In genomic region chr11:80698646-80699045, GRCh38 we compare ENCODE assay signal across 15 cellular contexts.
DNase-seq lines count a peak whose midpoint lies in the region; ATAC-seq and TF ChIP-seq lines count a peak whose summit lies in the region.
"Had no signal": no experiment of that assay in that cellular context is flagged by ENCODE, and none has a peak within 500 bp of the region (broad histone marks: within the 10 kb centered on the region; RNA-seq: fewer than 3 reads in every experiment).

No MANE protein-coding gene starts in this region.

- WGBS in mesendoderm (ENCODE audit: extremely low coverage, insufficient coverage, low lambda C conversion rate), result no CpG with 5 or more reads among the region's 1 CpG

- no peaks in the 10 kb centered on the region for H3K4me1 Mint-ChIP-seq in natural killer cell

- H3K79me2 ChIP-seq in mesendoderm (ENCODE audit: control insufficient read depth, insufficient read depth, low read length), result no peaks in the 10 kb centered on the region

- H3K4me2 ChIP-seq in mesendoderm (ENCODE audit: low read length), result no peak overlapping the region
- H3K4me2 ChIP-seq: A549 had no signal

- no peak overlapping the region for H3K4me3 ChIP-seq in epithelial cell of esophagus (ENCODE audit: low read length)
- no peak overlapping the region for H3K4me3 ChIP-seq in mesendoderm (ENCODE audit: low read length)
- H3K4me3 ChIP-seq: A549, K562 had no signal

- H4K8ac ChIP-seq in mesendoderm (ENCODE audit: low read depth, low read length), result no peak overlapping the region

- no peaks in the 10 kb centered on the region for H3K27me3 ChIP-seq in mesendoderm (ENCODE audit: insufficient read depth, low read length, poor library complexity)

- no peaks in the 10 kb centered on the region for H3K79me1 ChIP-seq in mesendoderm (ENCODE audit: low read length)

- H3K4ac ChIP-seq in mesendoderm (ENCODE audit: low read depth, low read length), result no peak overlapping the region

- H3K36me3 Mint-ChIP-seq in natural killer cell, result no peaks in the 10 kb centered on the region

- H3K23ac ChIP-seq in mesendoderm (ENCODE audit: low read length), result no peak overlapping the region

- no peak for ATAC-seq in GM21526 (IDR thresholded peaks at IDR 0.05; ENCODE audit: low FRiP score, unreplicated experiment)
- no peak for ATAC-seq in GM19455 (IDR thresholded peaks at IDR 0.05; ENCODE audit: unreplicated experiment)
- ATAC-seq in natural killer cell, result no peak
- ATAC-seq: A549, K562 had no signal

- intact Hi-C loops in natural killer cell (cut with micrococcal nuclease), result no loop called here

- peak overlapping the region; percentile 60 for H3K18ac ChIP-seq in mesendoderm (ENCODE audit: low read length)

- peak overlapping the region; percentile 62 for H2AK5ac ChIP-seq in mesendoderm (ENCODE audit: low read length)

- H3K27me3 Mint-ChIP-seq in natural killer cell (ENCODE audit: low read depth in 2 of 2), result no peaks in the 10 kb centered on the region

- H2BK15ac ChIP-seq in mesendoderm (replicated peaks; ENCODE audit: low read depth), result no peak overlapping the region

- TF ChIP-seq CTCF in epithelial cell of esophagus (IDR thresholded peaks at IDR 0.05; ENCODE audit: insufficient read depth, low read depth, low read length, missing control alignments) (no peak), natural killer cell (IDR thresholded peaks at IDR 0.05) (no peak)

- peaks cover 10 to 17% of the 10 kb centered on the region in 2 donors for H3K9me3 Mint-ChIP-seq in natural killer cell

- H3K27ac ChIP-seq in mesendoderm (ENCODE audit: low read depth, low read length), result peak overlapping the region; percentile 85
- H3K27ac ChIP-seq: A549 had no signal

- H2BK5ac ChIP-seq in mesendoderm (ENCODE audit: low read length), result no peak overlapping the region

- no peak overlapping the region for H2BK120ac ChIP-seq in mesendoderm (ENCODE audit: low read depth, low read length)

- H3K4me3 Mint-ChIP-seq in natural killer cell, result no peak overlapping the region

- no peak overlapping the region for H4K5ac ChIP-seq in mesendoderm (ENCODE audit: low read length)

- DNase-seq in M059J (ENCODE audit: low read depth) (peak; percentile 41), RPMI7951 (ENCODE audit: low read depth) (peak; percentile 7), epithelial cell of esophagus (ENCODE audit: low read depth) (peak; percentile 92), mesendoderm (no peak), NCI-H128 (lab: John Stamatoyannopoulos, UW; ENCODE audit: unreplicated experiment) (no peak), natural killer cell (no peak)
- DNase-seq: DMS79 treated with DMSO at 0.1 percent for 48 hours, GOT3, NCI-H1048, NCI-H1694 treated with DMSO at 0.1 percent for 48 hours, NCI-H526 treated with DMSO at 0.1 percent for 48 hours had no signal

- no peak overlapping the region for H3K56ac ChIP-seq in mesendoderm (ENCODE audit: low read length)

- H3K9ac ChIP-seq in mesendoderm (ENCODE audit: low read length), result no peak overlapping the region

- H3K4me1 ChIP-seq in mesendoderm (ENCODE audit: control insufficient read depth, low read depth, low read length), result peaks cover 7% of the 10 kb centered on the region
- H3K4me1 ChIP-seq: A549 had no signal

- no peak overlapping the region for H3K27ac Mint-ChIP-seq in natural killer cell

- no peaks in the 10 kb centered on the region for H3K36me3 ChIP-seq in mesendoderm (ENCODE audit: control insufficient read depth, insufficient read depth, low read length)

Comparison
In these comparisons a context has a peak if more than half of its experiments do, and no peak if none do; other contexts are left out.
1. DNase-seq: peak in M059J (single experiment), RPMI7951 (single experiment) and epithelial cell of esophagus (single experiment); none in mesendoderm (single experiment), NCI-H128 (single experiment) and natural killer cell (single experiment).